19 cellular contexts compared by ENCODE assay signal in genomic region chr12:88625316-88625715, GRCh38.
"Had no signal": no experiment of that assay in that cellular context is flagged by ENCODE, and none has a peak within 500 bp of the region (broad histone marks: within the 10 kb centered on the region; RNA-seq: fewer than 3 reads in every experiment).

No MANE protein-coding gene starts in this region.

- H3K36me3 ChIP-seq: heart right ventricle, lower lobe of right lung, neutrophil, pancreas, upper lobe of left lung had no signal

- ATAC-seq: body of pancreas; heart right ventricle; left lobe of liver; lower lobe of right lung; naive thymus-derived CD8-positive, alpha-beta T cell; pancreas; psoas muscle; right cardiac atrium had no signal

- H3K27me3 ChIP-seq: body of pancreas, heart right ventricle, neutrophil, pancreas, upper lobe of left lung had no signal

- H3K27me3 Mint-ChIP-seq: activated CD4-positive, alpha-beta memory T cell treated with anti-CD3 and anti-CD28 coated beads for 36 hours; activated naive CD8-positive, alpha-beta T cell treated with anti-CD3 and anti-CD28 coated beads, Interleukin-2, amount 10 ng/mL, durations not matched to agents 7 days and 5 days had no signal

- H3K36me3 Mint-ChIP-seq: activated CD4-positive, alpha-beta memory T cell treated with anti-CD3 and anti-CD28 coated beads for 36 hours; activated naive CD8-positive, alpha-beta T cell treated with anti-CD3 and anti-CD28 coated beads, Interleukin-2, amount 10 ng/mL, durations not matched to agents 7 days and 5 days; naive thymus-derived CD8-positive, alpha-beta T cell had no signal

- H3K9me3 Mint-ChIP-seq: activated CD4-positive, alpha-beta memory T cell treated with anti-CD3 and anti-CD28 coated beads for 36 hours; activated naive CD4-positive, alpha-beta T cell treated with anti-CD3 and anti-CD28 coated beads for 36 hours; activated naive CD8-positive, alpha-beta T cell treated with anti-CD3 and anti-CD28 coated beads, Interleukin-2, amount 10 ng/mL, durations not matched to agents 7 days and 5 days had no signal

- H3K27ac Mint-ChIP-seq: activated CD4-positive, alpha-beta memory T cell treated with anti-CD3 and anti-CD28 coated beads for 36 hours; activated naive CD4-positive, alpha-beta T cell treated with anti-CD3 and anti-CD28 coated beads for 36 hours; activated naive CD8-positive, alpha-beta T cell treated with anti-CD3 and anti-CD28 coated beads, Interleukin-2, amount 10 ng/mL, durations not matched to agents 7 days and 5 days; naive thymus-derived CD8-positive, alpha-beta T cell had no signal

- H3K4me1 ChIP-seq: lower lobe of right lung, psoas muscle, upper lobe of left lung had no signal

- H3K9me3 ChIP-seq: body of pancreas, lower lobe of right lung, neutrophil, pancreas, psoas muscle, upper lobe of left lung had no signal

- H3K4me3 Mint-ChIP-seq: activated CD4-positive, alpha-beta memory T cell treated with anti-CD3 and anti-CD28 coated beads for 36 hours; activated naive CD4-positive, alpha-beta T cell treated with anti-CD3 and anti-CD28 coated beads for 36 hours; activated naive CD8-positive, alpha-beta T cell treated with anti-CD3 and anti-CD28 coated beads, Interleukin-2, amount 10 ng/mL, durations not matched to agents 7 days and 5 days; naive thymus-derived CD8-positive, alpha-beta T cell had no signal

- DNase-seq: activated CD4-positive, alpha-beta memory T cell treated with anti-CD3 and anti-CD28 coated beads for 36 hours; activated CD4-positive, alpha-beta T cell treated with anti-CD3 and anti-CD28 coated beads for 48 hours; activated naive CD4-positive, alpha-beta T cell treated with anti-CD3 and anti-CD28 coated beads for 36 hours; activated naive CD8-positive, alpha-beta T cell treated with anti-CD3 and anti-CD28 coated beads, Interleukin-2, amount 10 ng/mL, durations not matched to agents 7 days and 5 days; activated T-cell treated with anti-CD3 and anti-CD28 coated beads, Interleukin-2, amount 50 U/mL, for 48 hours; body of pancreas; heart right ventricle; kidney; lower lobe of right lung; naive thymus-derived CD8-positive, alpha-beta T cell; pancreas; psoas muscle; right cardiac atrium; stimulated activated CD4-positive, alpha-beta T cell treated with anti-CD3 and anti-CD28 coated beads, Interleukin-4, amount 100 ng/mL, for 24 hours; stimulated activated naive CD4-positive, alpha-beta T cell treated with Interleukin-2 at 50 U/mL for 16 hours had no signal

- H3K27ac ChIP-seq: body of pancreas, heart right ventricle, lower lobe of right lung, neutrophil, pancreas, psoas muscle, upper lobe of left lung had no signal

- H3K4me1 Mint-ChIP-seq: activated naive CD8-positive, alpha-beta T cell treated with anti-CD3 and anti-CD28 coated beads, Interleukin-2, amount 10 ng/mL, durations not matched to agents 7 days and 5 days; naive thymus-derived CD8-positive, alpha-beta T cell had no signal

- H3K4me3 ChIP-seq: body of pancreas, heart right ventricle, lower lobe of right lung, pancreas, psoas muscle, upper lobe of left lung had no signal

- FAIRE-seq: endometrium, kidney, pancreas had no signal
